ENCODE assay signal across 8 cellular contexts in the genomic region with DNA sequence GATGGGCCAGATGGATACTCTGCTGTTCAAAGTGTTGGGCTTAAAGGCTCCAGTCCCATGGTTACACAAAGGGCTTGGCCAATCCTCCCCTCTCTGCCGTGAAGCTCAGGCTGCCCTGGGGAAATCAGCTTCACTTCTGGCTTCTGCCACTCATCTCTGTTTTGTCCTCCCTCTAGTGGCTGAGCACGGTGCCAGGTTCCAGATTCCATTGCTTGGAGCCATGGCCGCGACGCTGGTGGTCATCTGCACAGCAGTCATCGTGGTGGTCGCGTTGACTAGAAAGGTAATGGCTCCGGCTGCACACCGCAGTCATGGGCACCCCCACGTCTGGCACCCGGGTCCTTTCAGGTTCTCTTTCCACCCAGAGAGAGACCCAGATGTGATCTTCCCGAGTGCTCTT. TPM values are rescaled to one million over a fixed set of nuclear protein-coding genes. Genes with fewer than 3 reads are reported as not detected.
DNase-seq lines count a peak whose midpoint lies in the region; ATAC-seq and TF ChIP-seq lines count a peak whose summit lies in the region.

No MANE protein-coding gene starts in this region.

- peaks cover 3% of the 10 kb centered on the region for H3K36me3 Mint-ChIP-seq in activated T-helper 2 cell treated with anti-CD3 and anti-CD28 coated beads, Interferon-gamma antibody, Interleukin-2, Interleukin-4, amounts not matched to agents 10 μg/mL and 5 μg/mL and 100 μg/mL, durations not matched to agents 14 hours and 24 hours and 36 hours (ENCODE audit: low read depth)

- H3K9me3 ChIP-seq in aorta (ENCODE audit: control insufficient read depth, low read length) = no peaks in the 10 kb centered on the region

- no peaks in the 10 kb centered on the region for H3K9me3 Mint-ChIP-seq in activated T-helper 2 cell treated with anti-CD3 and anti-CD28 coated beads, Interferon-gamma antibody, Interleukin-2, Interleukin-4, amounts not matched to agents 10 μg/mL and 5 μg/mL and 100 μg/mL, durations not matched to agents 14 hours and 24 hours and 36 hours

- TF ChIP-seq CTCF in 22Rv1 (IDR thresholded peaks at IDR 0.05) (peak; percentile 79), NB4 (IDR thresholded peaks at IDR 0.05; ENCODE audit: low read depth, low read length) (peak; percentile 40)

- no peak overlapping the region for H3K27ac Mint-ChIP-seq in activated T-helper 2 cell treated with anti-CD3 and anti-CD28 coated beads, Interferon-gamma antibody, Interleukin-2, Interleukin-4, amounts not matched to agents 10 μg/mL and 5 μg/mL and 100 μg/mL, durations not matched to agents 14 hours and 24 hours and 36 hours

- H3K4me3 ChIP-seq in NB4 (ENCODE audit: low read depth, low read length) (no peak overlapping the region), aorta (ENCODE audit: low read length in 2 of 2) (no peak overlapping the region)

- H3K27me3 ChIP-seq in aorta (ENCODE audit: control insufficient read depth in 1 of 2, insufficient read depth in 2 of 2, low read length in 1 of 2) = no peaks in the 10 kb centered on the region

- DNase-seq in GM03348 (ENCODE audit: low spot score) = peak; percentile 33
- peak; percentile 35 for DNase-seq in NB4 (ENCODE audit: low read depth)
- DNase-seq in activated naive CD4-positive, alpha-beta T cell treated with Interleukin-2 at 50 U/mL for 16 hours = peak; percentile 44
- peak; percentile 16 for DNase-seq in left kidney (ENCODE audit: low read depth, low spot score)
- no peak for DNase-seq in activated T-helper 2 cell treated with anti-CD3 and anti-CD28 coated beads, Interferon-gamma antibody, Interleukin-2, Interleukin-4, amounts not matched to agents 10 μg/mL and 5 μg/mL and 100 μg/mL, durations not matched to agents 14 hours and 24 hours and 36 hours (ENCODE audit: low spot score)
- no peak for DNase-seq in aorta

- H3K4me1 ChIP-seq in aorta (ENCODE audit: control insufficient read depth in 1 of 2, insufficient read depth in 2 of 2, low read length in 2 of 2) = no peaks in the 10 kb centered on the region

- H3K27me3 Mint-ChIP-seq in activated T-helper 2 cell treated with anti-CD3 and anti-CD28 coated beads, Interferon-gamma antibody, Interleukin-2, Interleukin-4, amounts not matched to agents 10 μg/mL and 5 μg/mL and 100 μg/mL, durations not matched to agents 14 hours and 24 hours and 36 hours (ENCODE audit: low read depth) = peaks cover 2% of the 10 kb centered on the region

- H3K36me3 ChIP-seq in aorta (ENCODE audit: control insufficient read depth in 1 of 2, insufficient read depth in 2 of 2, low read length in 1 of 2) = no peaks in the 10 kb centered on the region

- peaks cover 18% of the 10 kb centered on the region for H3K4me1 Mint-ChIP-seq in activated T-helper 2 cell treated with anti-CD3 and anti-CD28 coated beads, Interferon-gamma antibody, Interleukin-2, Interleukin-4, amounts not matched to agents 10 μg/mL and 5 μg/mL and 100 μg/mL, durations not matched to agents 14 hours and 24 hours and 36 hours (ENCODE audit: low read depth)

- WGBS in aorta, 2 donors = 74% methylated on average over 13 of the region's 13 CpGs

- H3K27ac ChIP-seq in 22Rv1 = no peak overlapping the region
- H3K27ac ChIP-seq in aorta (ENCODE audit: low read depth in 1 of 2, low read length in 2 of 2) = no peak overlapping the region

- ATAC-seq in aorta (ENCODE audit: low FRiP score) (no peak), HG03108 (IDR thresholded peaks at IDR 0.05; ENCODE audit: unreplicated experiment) (no peak)

- no peak for TF ChIP-seq POLR2A in NB4 (IDR thresholded peaks at IDR 0.05; ENCODE audit: extremely low read depth, insufficient read length)

- H3K4me3 Mint-ChIP-seq in activated T-helper 2 cell treated with anti-CD3 and anti-CD28 coated beads, Interferon-gamma antibody, Interleukin-2, Interleukin-4, amounts not matched to agents 10 μg/mL and 5 μg/mL and 100 μg/mL, durations not matched to agents 14 hours and 24 hours and 36 hours (ENCODE audit: low read depth) = no peak overlapping the region

- intact Hi-C loops in activated T-helper 2 cell treated with anti-CD3 and anti-CD28 coated beads, Interferon-gamma antibody, Interleukin-2, Interleukin-4, amounts not matched to agents 10 μg/mL and 5 μg/mL and 100 μg/mL, durations not matched to agents 14 hours and 24 hours and 36 hours (cut with micrococcal nuclease) = loop anchor here (2.0 kb wide), 1 partner anchor 147 kb away; no protein-coding TSS in a partner anchor
- intact Hi-C loops in aorta (cut with DNase I) = no loop called here

RNA-seq across cellular contexts. Expression of a gene that starts 5.6 kb away (rescaled TPM):
- total RNA-seq in activated T-helper 2 cell treated with anti-CD3 and anti-CD28 coated beads, Interferon-gamma antibody, Interleukin-2, Interleukin-4, amounts not matched to agents 10 μg/mL and 5 μg/mL and 100 μg/mL, durations not matched to agents 14 hours and 24 hours and 36 hours = 6.3 and 6.7 TPM in 2 replicates
- total RNA-seq in aorta = 1 to 10 TPM in 1 of 2 donors, under 1 TPM in 1; 0.75 to 1.0 TPM
- under 1 TPM in 1 of 2 donors, not detected in 1; 0.15 TPM for polyA plus RNA-seq in aorta

Comparison
In these comparisons a context has a peak if more than half of its experiments do, and no peak if none do; other contexts are left out.
1. DNase-seq: peak in GM03348 (single experiment), NB4 (single experiment), activated naive CD4-positive, alpha-beta T cell treated with Interleukin-2 at 50 U/mL for 16 hours (single experiment) and left kidney (single experiment); none in activated T-helper 2 cell treated with anti-CD3 and anti-CD28 coated beads, Interferon-gamma antibody, Interleukin-2, Interleukin-4, amounts not matched to agents 10 μg/mL and 5 μg/mL and 100 μg/mL, durations not matched to agents 14 hours and 24 hours and 36 hours (single experiment) and aorta (0 of 2).